Comparison of ENCODE assay signal across 11 cellular contexts in the genomic region with DNA sequence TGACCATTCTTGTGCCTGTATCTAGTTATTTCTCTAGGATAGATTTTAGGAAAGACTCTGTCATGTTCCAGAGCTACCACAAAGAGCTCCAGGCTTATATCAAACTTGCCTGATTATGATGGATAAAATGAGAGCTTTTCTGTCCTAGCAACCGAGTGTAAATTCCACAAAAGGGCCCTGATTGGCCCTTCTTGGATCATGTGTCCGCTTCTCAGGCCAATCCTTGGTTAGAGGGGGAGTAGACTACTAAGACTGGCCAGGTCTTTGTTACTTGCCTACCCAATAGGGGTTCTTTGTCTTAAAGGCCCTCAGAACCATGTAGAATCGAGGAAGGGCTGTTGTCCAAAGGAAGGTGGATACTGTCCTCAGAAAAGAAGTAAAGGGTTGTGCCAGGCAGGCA. TPM values are rescaled to one million over a fixed set of nuclear protein-coding genes. Genes with fewer than 3 reads are reported as not detected.
DNase-seq lines count a peak whose midpoint lies in the region; ATAC-seq, FAIRE-seq and TF ChIP-seq lines count a peak whose summit lies in the region.
"Had no signal": no experiment of that assay in that cellular context is flagged by ENCODE, and none has a peak within 500 bp of the region (broad histone marks: within the 10 kb centered on the region; RNA-seq: fewer than 3 reads in every experiment).

No MANE protein-coding gene starts in this region.

- no peak for TF ChIP-seq RAD21 in SK-N-SH (IDR thresholded peaks at IDR 0.05; ENCODE audit: low read length)

- 80% methylated on average over 3 of the region's 3 CpGs for WGBS in SK-N-SH (ENCODE audit: low lambda C conversion rate)
- WGBS in adrenal gland, 4 donors, result 83 to 93% (median 88%) methylated on average over 2 to 3 of the region's 3 CpGs

- H3K36me3 ChIP-seq in A673 (ENCODE audit: insufficient read depth, low read length, poor library complexity, severe bottlenecking) (peaks cover 37% of the 10 kb centered on the region), SK-N-SH (replicated peaks in 1 of 2; ENCODE audit: control insufficient read depth in 1 of 2, insufficient read depth in 2 of 2, low read length in 1 of 2) (peaks cover 27 to 39% of the 10 kb centered on the region in 2 experiments), adrenal gland (replicated peaks in 1 of 2) (peaks cover 0 to 40% of the 10 kb centered on the region in 2 donors)

- no peak for TF ChIP-seq POLR2A in adrenal gland (IDR thresholded peaks at IDR 0.05)

- no peak overlapping the region for H3K4me3 ChIP-seq in A673 (ENCODE audit: low read depth, low read length, poor library complexity, severe bottlenecking)
- no peak overlapping the region for H3K4me3 ChIP-seq in SK-N-SH (ENCODE audit: low read depth in 2 of 2, low read length in 1 of 2)
- no peak overlapping the region for H3K4me3 ChIP-seq in adrenal gland

- H3K9me3 ChIP-seq in A673 (ENCODE audit: low read depth, low read length, poor library complexity, severe bottlenecking) (no peaks in the 10 kb centered on the region), SK-N-SH (no peaks in the 10 kb centered on the region), adrenal gland (replicated peaks in 1 of 3) (no peaks in the 10 kb centered on the region)

- TF ChIP-seq CTCF in A673 (conservative IDR thresholded peaks at IDR 0.05; ENCODE audit: low read depth, low read length), result no peak
- TF ChIP-seq CTCF in SK-N-SH (IDR thresholded peaks at IDR 0.05), result no peak
- TF ChIP-seq CTCF in adrenal gland (IDR thresholded peaks at IDR 0.05), result no peak

- H3K27ac ChIP-seq in A673 (ENCODE audit: low read depth, low read length, poor library complexity, severe bottlenecking) (no peak overlapping the region), SK-N-SH (ENCODE audit: low read depth in 2 of 2, low read length in 1 of 2) (peak overlapping the region in 1 of 2 experiments; percentile 53; a peak in 2 of 4 replicates), adrenal gland (no peak overlapping the region)
- H3K27ac ChIP-seq: KMS-11 had no signal

- H3K27me3 ChIP-seq in A673 (replicated peaks; ENCODE audit: insufficient read depth, low read depth, low read length, poor library complexity) (no peaks in the 10 kb centered on the region), SK-N-SH (ENCODE audit: insufficient read depth) (no peaks in the 10 kb centered on the region), adrenal gland (no peaks in the 10 kb centered on the region)

- peaks cover 4% of the 10 kb centered on the region for H3F3A ChIP-seq in SK-N-SH (replicated peaks; ENCODE audit: insufficient read depth)

- DNase-seq in A673 (ENCODE audit: low spot score), result peak; percentile 65
- peak; percentile 70 for DNase-seq in SK-N-SH
- DNase-seq in foreskin melanocyte, result peak; percentile 76
- no peak for DNase-seq in NCI-H345 treated with DMSO at 0.1 percent for 48 hours (lab: John Stamatoyannopoulos, UW; ENCODE audit: unreplicated experiment)
- DNase-seq in adrenal gland, result no peak
- no peak for DNase-seq in putamen (ENCODE audit: low spot score)
- DNase-seq: activated T-cell treated with anti-CD3 and anti-CD28 coated beads, Interleukin-2, amount 50 U/mL, for 72 hours; left ventricle myocardium superior had no signal

- intact Hi-C loops in A673 (cut with micrococcal nuclease; ENCODE audit: unreplicated experiment) (no loop called here), adrenal gland (cut with DNase I) (no loop called here)

- 0 out of 2 replicates have a peak, but pooled peaks cover 5% of the 10 kb centered on the region for H4K20me1 ChIP-seq in SK-N-SH (ENCODE audit: insufficient read depth)

- no peak overlapping the region for H2AFZ ChIP-seq in SK-N-SH (ENCODE audit: low read depth)

- CTCF ChIA-PET in A673 (lab: Charles Lee) (interaction anchor here (0.6 to 1.0 kb wide), 2 partner anchors 55 to 84 kb away, joined by 5 to 6 read pairs; no protein-coding TSS in a partner anchor), SK-N-SH (lab: Yijun Ruan, JAX) (interaction anchor here (0.9 to 2.2 kb wide), 3 partner anchors 15 to 40 kb away, joined by 3 to 11 read pairs (median 5); no protein-coding TSS in a partner anchor)

- H3K4me1 ChIP-seq in A673 (ENCODE audit: insufficient read depth, low read length, poor library complexity, severe bottlenecking) (peaks cover 8% of the 10 kb centered on the region), SK-N-SH (ENCODE audit: control insufficient read depth in 1 of 2, insufficient read depth in 2 of 2, low read depth in 1 of 2, low read length in 1 of 2) (peaks cover 8 to 17% of the 10 kb centered on the region in 2 experiments; a peak in 2 of 4 replicates), adrenal gland (replicated peaks in 1 of 2) (peaks cover 8 to 16% of the 10 kb centered on the region in 2 donors)

- no peak for ATAC-seq in GM19035 (IDR thresholded peaks at IDR 0.05; ENCODE audit: unreplicated experiment)
- ATAC-seq: activated T-cell treated with anti-CD3 and anti-CD28 coated beads, Interleukin-2, amount 50 U/mL, for 72 hours; left ventricle myocardium superior had no signal

- peak overlapping the region; percentile 91; the same call in 1 of the 2 replicates for H3K4me2 ChIP-seq in SK-N-SH
- H3K4me2 ChIP-seq: KMS-11 had no signal

- H3K79me2 ChIP-seq in SK-N-SH (ENCODE audit: insufficient read depth), result peaks cover 56% of the 10 kb centered on the region

- H3K9me2 ChIP-seq in SK-N-SH, result no peaks in the 10 kb centered on the region

- POLR2A ChIA-PET in A673 (lab: Charles Lee; ENCODE audit: low non-redundant PET) (no interaction called here), SK-N-SH (lab: Yijun Ruan, JAX) (no interaction called here)

- no peak overlapping the region for H3K9ac ChIP-seq in SK-N-SH
- H3K9ac ChIP-seq: KMS-11 had no signal

- BruUV-seq in A673 (replicated peaks; lab: Mats Ljungman, UMichigan), result no TSS peak

- peak; percentile 50 for FAIRE-seq in G401.6 (lab: Jason Lieb, UNC)

- TF ChIP-seq EP300 in SK-N-SH (IDR thresholded peaks at IDR 0.05; ENCODE audit: borderline replicate concordance in 1 of 2, low read depth in 1 of 2, low read length in 1 of 2), result no peak

TF ChIP-seq in SK-N-SH, 30 proteins besides CTCF, POLR2A, EP300 and RAD21 (continues in another document):
- TF ChIP-seq GABPA (IDR thresholded peaks at IDR 0.05; ENCODE audit: low read depth) (no peak), FOXM1 (IDR thresholded peaks at IDR 0.05; ENCODE audit: low read depth) (no peak), POLR2AphosphoS5 (IDR thresholded peaks at IDR 0.05; ENCODE audit: low read depth, low read length) (no peak), MXI1 (IDR thresholded peaks at IDR 0.05; ENCODE audit: low read depth, low read length) (no peak), USF1 (IDR thresholded peaks at IDR 0.05; ENCODE audit: borderline replicate concordance, low read depth) (peak; percentile 80; the same call in 1 of the 2 replicates), EZH2phosphoT487 (IDR thresholded peaks at IDR 0.05; ENCODE audit: borderline replicate concordance, low read depth) (no peak), RXRA (IDR thresholded peaks at IDR 0.05; ENCODE audit: borderline replicate concordance, low read depth) (no peak), IRF3 (IDR thresholded peaks at IDR 0.05; ENCODE audit: low read depth, low read length) (no peak), ELF1 (IDR thresholded peaks at IDR 0.05) (no peak), MEF2A (IDR thresholded peaks at IDR 0.05; ENCODE audit: borderline replicate concordance, low read depth) (no peak), RFX5 (IDR thresholded peaks at IDR 0.05; ENCODE audit: low read length) (peak; percentile 99), NRF1 (IDR thresholded peaks at IDR 0.05; ENCODE audit: low read depth, low read length) (no peak), TAF1 (IDR thresholded peaks at IDR 0.05; ENCODE audit: borderline replicate concordance, low read depth, low read length) (no peak)
- TF ChIP-seq, protein P1, sequence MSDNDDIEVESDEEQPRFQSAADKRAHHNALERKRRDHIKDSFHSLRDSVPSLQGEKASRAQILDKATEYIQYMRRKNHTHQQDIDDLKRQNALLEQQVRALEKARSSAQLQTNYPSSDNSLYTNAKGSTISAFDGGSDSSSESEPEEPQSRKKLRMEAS (IDR thresholded peaks at IDR 0.05; ENCODE audit: low read depth), result no peak

RNA-seq across cellular contexts. Expression of gene DHX34, which starts 2.4 kb away (rescaled TPM):
- total RNA-seq in A673 (2021) (24.5 and 29.6 TPM in 2 replicates), adrenal gland (10 to 100 TPM in 6 of 8 donors, 1 to 10 TPM in 2; 6.3 to 16.9 (median 11.2) TPM)
- polyA plus RNA-seq in SK-N-SH (2012; rRNA removed) (14.8 and 16.4 TPM in 2 replicates), adrenal gland (10 to 100 TPM in 2 of 3 donors, 1 to 10 TPM in 1; 5.0 to 49.7 (median 28.2) TPM)
- polyA plus RNA-seq in SK-N-SH (2012; cell fraction: cytosol; rRNA removed), result 5.0 and 8.5 TPM in 2 replicates
- polyA plus RNA-seq in SK-N-SH (2012; cell fraction: nucleus; rRNA removed), result 72.7 and 84.6 TPM in 2 replicates

RNA-seq across cellular contexts. Expression of gene C5AR2, which starts 19.6 kb away (rescaled TPM):
- total RNA-seq in A673 (2021), result 0.04 TPM in 1 of 2 replicates, not detected in the other
- polyA plus RNA-seq in SK-N-SH (2012; rRNA removed), result 0.02 TPM in 1 of 2 replicates, not detected in the other
- 0.01 TPM in 1 of 2 replicates, not detected in the other for polyA plus RNA-seq in SK-N-SH (2012; cell fraction: cytosol; rRNA removed)
- 0.05 TPM in 1 of 2 replicates, not detected in the other for polyA plus RNA-seq in SK-N-SH (2012; cell fraction: nucleus; rRNA removed)
- total RNA-seq in adrenal gland, result 1 to 10 TPM in 7 of 8 donors, under 1 TPM in 1; 0.42 to 4.4 (median 2.6) TPM
- polyA plus RNA-seq in adrenal gland, result 1 to 10 TPM in 1 of 3 donors, under 1 TPM in 2; 0.37 to 1.1 (median 0.57) TPM
- total RNA-seq: activated T-cell treated with anti-CD3 and anti-CD28 coated beads, Interleukin-2, amount 50 U/mL, for 72 hours had no signal

RNA-seq across cellular contexts. Expression of gene C5AR1, which starts 41.9 kb away (rescaled TPM):
- total RNA-seq in A673 (2021) (0.92 and 1.2 TPM in 2 replicates), adrenal gland (10 to 100 TPM in 7 of 8 donors, under 1 TPM in 1; 0.91 to 34.8 (median 20.1) TPM)
- polyA plus RNA-seq in SK-N-SH (2012; rRNA removed) (1.2 and 1.3 TPM in 2 replicates), adrenal gland (1 to 10 TPM; 3.2 to 7.9 (median 3.9) TPM)
- 0.51 and 0.54 TPM in 2 replicates for polyA plus RNA-seq in SK-N-SH (2012; cell fraction: cytosol; rRNA removed)
- 10.5 and 11.2 TPM in 2 replicates for polyA plus RNA-seq in SK-N-SH (2012; cell fraction: nucleus; rRNA removed)

Comparison
In these comparisons a context has a peak if more than half of its experiments do, and no peak if none do; other contexts are left out.
1. DNase-seq: peak in A673 (single experiment), SK-N-SH (single experiment) and foreskin melanocyte (single experiment); none in NCI-H345 treated with DMSO at 0.1 percent for 48 hours (single experiment), adrenal gland (0 of 7) and putamen (single experiment).